Comparison of ENCODE assay signal across 1 cellular context in the genomic region with DNA sequence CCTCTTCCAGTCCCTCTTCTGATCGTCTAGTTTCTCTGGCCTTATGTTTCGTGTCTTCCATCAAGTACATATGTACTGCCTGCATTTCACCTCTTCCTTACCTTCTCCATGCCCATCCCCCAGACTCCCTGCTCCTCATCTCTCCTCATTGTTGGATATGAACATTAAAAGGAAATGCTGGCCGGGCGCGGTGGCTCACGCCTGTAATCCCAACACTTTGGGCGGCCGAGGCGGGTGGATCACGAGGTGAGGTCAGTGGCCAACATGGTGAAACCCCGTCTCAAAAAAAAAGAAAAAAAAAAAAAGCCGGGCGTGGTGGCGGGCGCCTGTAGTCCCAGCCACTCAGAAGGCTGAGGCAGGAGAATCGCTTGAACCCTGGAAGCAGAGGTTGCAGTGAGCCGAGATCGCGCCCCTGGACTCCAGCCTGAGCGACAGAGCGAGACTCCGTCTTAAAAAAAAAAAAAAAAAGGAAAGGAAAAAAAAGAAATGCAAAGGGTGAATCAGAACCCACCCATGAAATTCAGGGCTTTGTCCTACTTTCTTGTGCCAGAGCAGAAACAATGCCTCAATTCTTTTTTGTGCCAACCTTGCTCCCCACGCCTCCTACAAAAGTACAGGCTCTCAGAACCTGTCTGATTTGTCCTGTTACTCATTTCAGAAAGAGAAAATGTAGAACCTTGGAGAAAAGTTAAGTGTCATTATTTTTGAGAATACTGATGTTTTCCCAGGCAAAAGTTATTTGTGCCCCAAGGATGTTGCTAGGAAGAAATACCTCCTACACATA.
TF ChIP-seq lines count a peak whose summit lies in the region.

No MANE protein-coding gene starts in this region.

TF ChIP-seq in H1, 55 proteins besides CTCF, POLR2A, EP300 and RAD21:
- TF ChIP-seq, protein P1, sequence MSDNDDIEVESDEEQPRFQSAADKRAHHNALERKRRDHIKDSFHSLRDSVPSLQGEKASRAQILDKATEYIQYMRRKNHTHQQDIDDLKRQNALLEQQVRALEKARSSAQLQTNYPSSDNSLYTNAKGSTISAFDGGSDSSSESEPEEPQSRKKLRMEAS (IDR thresholded peaks at IDR 0.05): no peak
- TF ChIP-seq HDAC2 (IDR thresholded peaks at IDR 0.05; ENCODE audit: borderline replicate concordance in 1 of 2, low read depth in 2 of 2, low read length in 2 of 2) (no peak), SIN3A (conservative IDR thresholded peaks at IDR 0.05 in 1 of 2, IDR thresholded peaks at IDR 0.05 in 1 of 2; ENCODE audit: low read depth in 1 of 2, low read length in 2 of 2) (no peak), RXRA (IDR thresholded peaks at IDR 0.05; ENCODE audit: insufficient read depth, low read depth, low read length) (no peak), SP2 (IDR thresholded peaks at IDR 0.05; ENCODE audit: low read length) (no peak), HDAC6 (IDR thresholded peaks at IDR 0.05; ENCODE audit: low read depth, low read length) (no peak), USF2 (IDR thresholded peaks at IDR 0.05; ENCODE audit: low read length) (no peak), CHD7 (IDR thresholded peaks at IDR 0.05; ENCODE audit: insufficient replicate concordance, low read length) (no peak), TCF12 (IDR thresholded peaks at IDR 0.05; ENCODE audit: low read depth, low read length) (no peak), SUZ12 (IDR thresholded peaks at IDR 0.05; ENCODE audit: low read length) (no peak), POLR2AphosphoS5 (IDR thresholded peaks at IDR 0.05; ENCODE audit: low read depth, low read length) (no peak), MAFK (IDR thresholded peaks at IDR 0.05; ENCODE audit: low read depth, low read length) (no peak), CTBP2 (IDR thresholded peaks at IDR 0.05; ENCODE audit: borderline replicate concordance, insufficient read depth, insufficient read length, low read length) (no peak), JUN (IDR thresholded peaks at IDR 0.05; ENCODE audit: low read depth, low read length) (no peak), CBX8 (IDR thresholded peaks at IDR 0.05; ENCODE audit: borderline replicate concordance, low read depth, low read length) (no peak)
